Comparison of ENCODE assay signal across 14 cellular contexts in the genomic region with DNA sequence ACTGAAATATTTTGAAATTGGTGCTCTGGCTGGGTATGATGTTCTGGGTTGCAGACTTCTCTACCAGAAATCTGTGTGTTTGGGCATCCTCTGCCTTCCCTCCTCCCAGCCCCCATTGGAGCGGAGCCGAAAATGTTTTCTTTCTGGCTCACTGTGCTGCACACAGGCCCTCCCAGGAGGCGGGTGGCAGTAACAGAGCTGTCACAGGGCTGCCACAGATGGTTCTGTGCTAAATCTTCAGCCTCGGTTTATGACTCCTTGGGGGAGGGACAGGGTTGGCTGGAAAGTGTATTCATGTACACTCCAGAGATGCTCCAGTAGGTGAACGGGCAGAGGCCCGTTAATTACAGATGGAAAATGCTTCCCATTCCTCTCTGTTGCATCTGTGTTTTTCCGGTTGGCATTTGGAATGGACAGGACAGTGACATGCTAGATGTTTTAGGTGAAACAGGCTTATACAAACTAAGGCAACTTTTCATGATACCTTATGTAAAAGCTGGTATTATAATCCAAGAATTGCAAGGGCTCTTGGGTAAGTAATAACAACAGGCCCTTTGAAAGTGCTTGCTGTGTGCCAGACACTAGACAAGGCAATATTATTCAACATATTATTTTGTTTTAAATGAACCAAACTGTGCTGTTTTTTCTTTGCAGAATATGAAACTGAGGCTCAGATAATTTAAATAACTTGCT.
DNase-seq lines count a peak whose midpoint lies in the region; ATAC-seq and TF ChIP-seq lines count a peak whose summit lies in the region.
"Had no signal": no experiment of that assay in that cellular context is flagged by ENCODE, and none has a peak within 500 bp of the region (broad histone marks: within the 10 kb centered on the region; RNA-seq: fewer than 3 reads in every experiment).

No MANE protein-coding gene starts in this region.

- no peak overlapping the region for H3K9ac ChIP-seq in neural progenitor cell

- H3K9me3 Mint-ChIP-seq in neural progenitor cell: no peaks in the 10 kb centered on the region
- H3K9me3 Mint-ChIP-seq: activated T-helper 17 cell treated with anti-CD3 and anti-CD28 coated beads, Interleukin-2, amount 50 U/mL, for 72 hours had no signal

- H3K27me3 Mint-ChIP-seq in neural progenitor cell (ENCODE audit: insufficient read depth, low read depth): peaks cover 2% of the 10 kb centered on the region
- H3K27me3 Mint-ChIP-seq: central memory CD8-positive, alpha-beta T cell had no signal

- no peak overlapping the region for H3K4me2 ChIP-seq in neural progenitor cell

- H3K36me3 Mint-ChIP-seq in neural progenitor cell: no peaks in the 10 kb centered on the region

- H3K4me3 ChIP-seq in dorsolateral prefrontal cortex: peak overlapping the region in 39 of 59 donors; percentile 1 to 53 (median 24)
- no peak overlapping the region for H3K4me3 ChIP-seq in neural progenitor cell
- no peak overlapping the region for H3K4me3 ChIP-seq in tibial nerve
- H3K4me3 ChIP-seq: left lung had no signal

- H3K27ac Mint-ChIP-seq in neural progenitor cell: no peak overlapping the region
- H3K27ac Mint-ChIP-seq: activated T-helper 17 cell treated with anti-CD3 and anti-CD28 coated beads, Interleukin-2, amount 50 U/mL, for 72 hours had no signal

- H3K4me1 ChIP-seq in neural progenitor cell: no peaks in the 10 kb centered on the region
- H3K4me1 ChIP-seq in tibial nerve: no peaks in the 10 kb centered on the region
- H3K4me1 ChIP-seq: left lung had no signal

- H4K20me1 ChIP-seq in neural progenitor cell (ENCODE audit: low read depth): no peaks in the 10 kb centered on the region

- TF ChIP-seq CTCF in dorsolateral prefrontal cortex (IDR thresholded peaks at IDR 0.05 in 54 of 56, conservative IDR thresholded peaks at IDR 0.05 in 2 of 56; ENCODE audit: low read depth in 1 of 56, partially characterized antibody in 56 of 56) (no peak), neural progenitor cell (IDR thresholded peaks at IDR 0.05) (no peak), tibial nerve (IDR thresholded peaks at IDR 0.05) (no peak)

- H3K36me3 ChIP-seq in neural progenitor cell: no peaks in the 10 kb centered on the region
- H3K36me3 ChIP-seq in tibial nerve: no peaks in the 10 kb centered on the region
- H3K36me3 ChIP-seq: left lung had no signal

- ATAC-seq in HG02981 (IDR thresholded peaks at IDR 0.05; ENCODE audit: unreplicated experiment): no peak
- ATAC-seq: activated T-helper 17 cell treated with anti-CD3 and anti-CD28 coated beads, Interleukin-2, amount 50 U/mL, for 72 hours; left lung had no signal

- H2AFZ ChIP-seq in neural progenitor cell (replicated peaks): peak overlapping the region; percentile 64

- no peak for TF ChIP-seq POLR2A in tibial nerve (IDR thresholded peaks at IDR 0.05)

- H3K27ac ChIP-seq in dorsolateral prefrontal cortex: peak overlapping the region in 49 of 59 donors; percentile 1 to 85 (median 51)
- H3K27ac ChIP-seq in neural progenitor cell: no peak overlapping the region
- H3K27ac ChIP-seq in substantia nigra (ENCODE audit: low read depth, low read length, poor library complexity, severe bottlenecking): peak overlapping the region; percentile 8
- H3K27ac ChIP-seq in tibial nerve: no peak overlapping the region
- H3K27ac ChIP-seq: left lung had no signal

- H3F3A ChIP-seq in neural progenitor cell (ENCODE audit: low read depth): no peaks in the 10 kb centered on the region

- TF ChIP-seq EP300 in tibial nerve (IDR thresholded peaks at IDR 0.05): no peak

- no peak overlapping the region for H3K4me3 Mint-ChIP-seq in neural progenitor cell
- H3K4me3 Mint-ChIP-seq: activated T-helper 17 cell treated with anti-CD3 and anti-CD28 coated beads, Interleukin-2, amount 50 U/mL, for 72 hours; central memory CD8-positive, alpha-beta T cell had no signal

- 24 to 30% methylated on average over 7 of the region's 7 CpGs for WGBS in tibial nerve, 2 donors

- no peaks in the 10 kb centered on the region for H3K4me1 Mint-ChIP-seq in neural progenitor cell
- H3K4me1 Mint-ChIP-seq: activated T-helper 17 cell treated with anti-CD3 and anti-CD28 coated beads, Interleukin-2, amount 50 U/mL, for 72 hours; central memory CD8-positive, alpha-beta T cell had no signal

- H3K9me3 ChIP-seq in neural progenitor cell (ENCODE audit: low read depth) (no peaks in the 10 kb centered on the region), tibial nerve (no peaks in the 10 kb centered on the region)

- DNase-seq in NCI-H524 (lab: John Stamatoyannopoulos, UW) (peak; percentile 97 to 98), dorsolateral prefrontal cortex (peak; percentile 28 to 87 (median 74)), neural progenitor cell (ENCODE audit: low spot score) (no peak), substantia nigra (lab: John Stamatoyannopoulos, UW) (peak in 36 of 49 donors; percentile 2 to 74 (median 35)), tibial nerve (ENCODE audit: low spot score in 2 of 2) (no peak), ureter (ENCODE audit: low spot score) (no peak)
- DNase-seq: foreskin fibroblast, left lung, NCI-H1436, NCI-H345, SIG-M5 had no signal

- no peaks in the 10 kb centered on the region for H3K79me2 ChIP-seq in neural progenitor cell (ENCODE audit: low read depth)

- H3K27me3 ChIP-seq in dorsolateral prefrontal cortex: no peaks in the 10 kb centered on the region
- H3K27me3 ChIP-seq in neural progenitor cell: no peaks in the 10 kb centered on the region
- H3K27me3 ChIP-seq in tibial nerve: no peaks in the 10 kb centered on the region
- H3K27me3 ChIP-seq: left lung had no signal

- intact Hi-C loops in dorsolateral prefrontal cortex (cut with DNase I): no loop called here

Comparison
In these comparisons a context has a peak if more than half of its experiments do, and no peak if none do; other contexts are left out.
1. DNase-seq: peak in NCI-H524 (2 of 2), dorsolateral prefrontal cortex (10 of 10) and substantia nigra (36 of 49); none in neural progenitor cell (single experiment), tibial nerve (0 of 2) and ureter (single experiment).
2. H3K27ac ChIP-seq: peak in dorsolateral prefrontal cortex (49 of 59) and substantia nigra (single experiment); none in neural progenitor cell (single experiment) and tibial nerve (0 of 4).
3. H3K4me3 ChIP-seq: peak in dorsolateral prefrontal cortex (39 of 59); none in neural progenitor cell (single experiment) and tibial nerve (0 of 4).